Comparison of ENCODE assay signal across 8 cellular contexts in the genomic region with DNA sequence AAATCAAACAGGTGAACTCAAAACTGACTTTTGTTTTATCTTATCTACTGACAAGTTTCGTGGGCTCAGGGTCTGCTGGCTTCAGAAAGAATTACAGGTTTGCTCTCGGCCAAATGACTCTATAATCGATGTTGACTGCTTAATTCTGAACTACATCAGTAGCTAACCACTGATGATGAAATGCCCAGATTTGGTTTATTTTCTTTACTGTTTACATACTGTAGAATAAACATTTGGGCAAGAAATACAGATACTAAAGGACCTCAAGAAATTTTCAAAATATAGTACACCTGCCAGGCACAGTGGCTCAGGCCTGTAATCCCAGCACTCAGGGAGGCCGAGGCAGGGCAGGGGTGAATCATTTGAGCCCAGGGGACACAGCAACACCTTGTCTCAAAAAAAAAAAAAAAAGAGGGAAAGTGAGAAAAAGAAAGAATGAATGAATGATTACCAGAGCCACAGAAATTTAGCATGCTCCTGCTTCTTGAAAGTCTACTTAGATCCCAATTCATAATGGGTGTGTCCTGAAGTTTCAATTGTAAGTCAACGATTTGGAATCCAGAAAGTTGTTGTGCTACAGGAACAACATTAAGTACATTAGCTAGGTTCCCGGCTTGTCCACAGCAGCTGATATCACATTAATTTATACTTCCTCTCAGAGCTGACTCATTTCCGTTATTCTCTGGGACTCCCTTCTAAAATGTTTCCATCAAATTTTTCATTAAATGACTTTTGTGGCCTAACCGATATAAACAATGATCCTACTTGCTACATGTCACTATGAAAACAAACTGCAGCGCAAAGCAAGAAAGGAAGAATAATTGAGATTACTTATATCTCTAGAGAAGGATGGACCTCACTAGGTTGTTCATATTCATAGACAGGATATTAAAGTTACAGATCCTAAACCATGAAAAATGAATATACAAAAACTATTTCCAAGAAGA.
DNase-seq lines count a peak whose midpoint lies in the region; ATAC-seq and TF ChIP-seq lines count a peak whose summit lies in the region.

No MANE protein-coding gene starts in this region.

- H3K27me3 ChIP-seq in ascending aorta, result no peaks in the 10 kb centered on the region
- no peaks in the 10 kb centered on the region for H3K27me3 ChIP-seq in naive thymus-derived CD4-positive, alpha-beta T cell (ENCODE audit: control insufficient read depth in 2 of 2, insufficient read depth in 2 of 2, low read length in 2 of 2)
- no peaks in the 10 kb centered on the region for H3K27me3 ChIP-seq in body of pancreas

- H3K4me3 ChIP-seq in ascending aorta, result peak overlapping the region in 1 of 2 donors; percentile 3
- no peak overlapping the region for H3K4me3 ChIP-seq in naive thymus-derived CD4-positive, alpha-beta T cell (ENCODE audit: low read length)
- no peak overlapping the region for H3K4me3 ChIP-seq in body of pancreas

- peaks cover 0 to 4% (median 0%) of the 10 kb centered on the region in 5 donors for H3K36me3 Mint-ChIP-seq in naive thymus-derived CD4-positive, alpha-beta T cell

- CTCF ChIA-PET in naive thymus-derived CD4-positive, alpha-beta T cell (lab: Charles Lee), result no interaction called here

- H3K4me1 ChIP-seq in ascending aorta (peaks cover 14 to 67% of the 10 kb centered on the region in 2 donors), body of pancreas (peaks cover 32% of the 10 kb centered on the region)
- H3K4me1 ChIP-seq in naive thymus-derived CD4-positive, alpha-beta T cell (ENCODE audit: control insufficient read depth in 2 of 2, insufficient read depth in 2 of 2, low read length in 2 of 2), result peaks cover 11 to 21% of the 10 kb centered on the region in 2 donors

- H3K27ac Mint-ChIP-seq in naive thymus-derived CD4-positive, alpha-beta T cell, result peak overlapping the region in 5 of 9 donors; percentile 1 to 45 (median 7)

- peak overlapping the region in 7 of 10 donors; percentile 15 to 72 (median 51) for H3K4me3 Mint-ChIP-seq in naive thymus-derived CD4-positive, alpha-beta T cell

- H3K27me3 Mint-ChIP-seq in naive thymus-derived CD4-positive, alpha-beta T cell, result no peaks in the 10 kb centered on the region

- intact Hi-C loops in ascending aorta (cut with DNase I), result loop anchor here (5.0 kb wide), 2 partner anchors 284 to 384 kb away; no protein-coding TSS in a partner anchor
- intact Hi-C loops in naive thymus-derived CD4-positive, alpha-beta T cell (cut with micrococcal nuclease), result loop anchor here (2.0 to 5.0 kb wide), 3 partner anchors 76 to 564 kb away; a partner anchor contains a TSS
- intact Hi-C loops in body of pancreas (cut with DNase I), result no loop called here

- H3K27ac ChIP-seq in ascending aorta (peak overlapping the region; percentile 65), body of pancreas (peak overlapping the region in 1 of 4 donors; percentile 6)
- H3K27ac ChIP-seq in naive thymus-derived CD4-positive, alpha-beta T cell (ENCODE audit: low read depth, low read length), result no peak overlapping the region

- H3K36me3 ChIP-seq in ascending aorta (no peaks in the 10 kb centered on the region), body of pancreas (replicated peaks in 1 of 2; ENCODE audit: insufficient read depth in 1 of 2, low read depth in 2 of 2) (no peaks in the 10 kb centered on the region)
- no peaks in the 10 kb centered on the region for H3K36me3 ChIP-seq in naive thymus-derived CD4-positive, alpha-beta T cell (ENCODE audit: control insufficient read depth in 2 of 3, insufficient read depth in 3 of 3, low read length in 3 of 3)

- DNase-seq in Caki2 (ENCODE audit: low read depth) (peak; percentile 38), HT1080 (ENCODE audit: low read depth) (peak; percentile 92), ascending aorta (ENCODE audit: low spot score in 2 of 2) (no peak), NCI-H524 (lab: John Stamatoyannopoulos, UW) (no peak), body of pancreas (no peak)
- DNase-seq in naive thymus-derived CD4-positive, alpha-beta T cell, result no peak
- no peak for DNase-seq in NK-92 treated with Interleukin-12 subunit alpha and Interleukin-12 subunit beta, amount 100 ng/mL, for 24 hours (lab: John Stamatoyannopoulos, UW)

- WGBS in body of pancreas, 2 donors, result 34% methylated on average over 9 of the region's 9 CpGs

- H3K9me3 ChIP-seq in ascending aorta (no peaks in the 10 kb centered on the region), body of pancreas (no peaks in the 10 kb centered on the region)
- no peaks in the 10 kb centered on the region for H3K9me3 ChIP-seq in naive thymus-derived CD4-positive, alpha-beta T cell (ENCODE audit: control insufficient read depth in 2 of 3, low read length in 3 of 3)

- no peak for TF ChIP-seq CTCF in ascending aorta (IDR thresholded peaks at IDR 0.05)
- TF ChIP-seq CTCF in body of pancreas (IDR thresholded peaks at IDR 0.05), result no peak

- peaks cover 42 to 61% (median 52%) of the 10 kb centered on the region in 7 donors for H3K4me1 Mint-ChIP-seq in naive thymus-derived CD4-positive, alpha-beta T cell

- POLR2A ChIA-PET in naive thymus-derived CD4-positive, alpha-beta T cell (lab: Charles Lee), result no interaction called here

- in situ Hi-C loops in Caki2 (cut with HindIII; ENCODE audit: low pct_unique_long_range_greater_than_20kb, low sequenced_read_pairs), result no loop called here

- H3K9me3 Mint-ChIP-seq in naive thymus-derived CD4-positive, alpha-beta T cell, result no peaks in the 10 kb centered on the region

- no peak for TF ChIP-seq POLR2A in body of pancreas (IDR thresholded peaks at IDR 0.05)

- ATAC-seq in naive thymus-derived CD4-positive, alpha-beta T cell, result peak; percentile 63
- ATAC-seq in body of pancreas (no peak), GM19035 (IDR thresholded peaks at IDR 0.05; ENCODE audit: unreplicated experiment) (no peak)

Comparison
In these comparisons a context has a peak if more than half of its experiments do, and no peak if none do; other contexts are left out.
1. DNase-seq: peak in Caki2 (single experiment) and HT1080 (single experiment); none in ascending aorta (0 of 2), naive thymus-derived CD4-positive, alpha-beta T cell (0 of 9), NCI-H524 (0 of 2), body of pancreas (0 of 4) and NK-92 treated with Interleukin-12 subunit alpha and Interleukin-12 subunit beta, amount 100 ng/mL, for 24 hours (single experiment).